Comparison of ENCODE assay signal across 34 cellular contexts in the genomic region with DNA sequence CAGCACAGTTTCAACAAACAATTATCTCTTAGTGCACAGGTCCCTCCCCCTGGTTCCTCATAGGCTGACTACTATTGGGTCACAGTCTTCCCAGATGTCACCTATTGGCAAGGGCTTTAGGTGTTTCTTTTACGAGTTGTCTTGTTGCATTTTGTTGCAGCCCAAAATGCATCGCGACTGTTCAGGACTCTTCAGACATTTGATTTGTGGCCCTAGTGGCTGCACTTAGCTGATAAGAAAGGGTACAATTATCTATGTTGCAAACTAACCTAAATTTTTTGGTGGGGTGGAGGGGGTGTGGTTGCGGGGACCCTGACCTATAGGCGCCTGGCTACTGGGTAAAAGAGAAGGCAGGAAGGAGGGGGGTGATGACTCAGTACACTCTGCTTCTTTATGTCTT.
"Had no signal": no experiment of that assay in that cellular context is flagged by ENCODE, and none has a peak within 500 bp of the region (broad histone marks: within the 10 kb centered on the region; RNA-seq: fewer than 3 reads in every experiment).

No MANE protein-coding gene starts in this region.

- H3K9me3 ChIP-seq: adrenal gland had no signal

- DNase-seq: activated effector memory CD4-positive, alpha-beta T cell treated with anti-CD3 and anti-CD28 coated beads, Interleukin-2, amount 50 U/mL, for 16 hours; activated effector memory CD4-positive, alpha-beta T cell treated with Interleukin-2 at 50 U/mL for 16 hours; activated gamma-delta T cell; activated gamma-delta T cell treated with Interleukin-2 at 50 U/mL for 16 hours; activated naive CD4-positive, alpha-beta T cell; activated naive CD4-positive, alpha-beta T cell treated with anti-CD3 and anti-CD28 coated beads for 36 hours; activated naive CD4-positive, alpha-beta T cell treated with anti-CD3 and anti-CD28 coated beads, Interleukin-2, amount 10 ng/mL, durations not matched to agents 7 days and 5 days; activated naive CD4-positive, alpha-beta T cell treated with anti-CD3 and anti-CD28 coated beads, Interleukin-2, amount 50 U/mL, for 16 hours; activated naive CD4-positive, alpha-beta T cell treated with Interleukin-2 at 50 U/mL for 16 hours; activated naive CD8-positive, alpha-beta T cell treated with anti-CD3 and anti-CD28 coated beads for 36 hours; activated naive CD8-positive, alpha-beta T cell treated with anti-CD3 and anti-CD28 coated beads, Interleukin-2, amount 10 ng/mL, durations not matched to agents 7 days and 5 days; activated naive CD8-positive, alpha-beta T cell treated with anti-CD3 and anti-CD28 coated beads, Interleukin-2, amount 50 U/mL, for 24 hours; activated T-cell treated with anti-CD3 and anti-CD28 coated beads, Interleukin-2, amount 50 U/mL, for 1 hour; activated T-cell treated with anti-CD3 and anti-CD28 coated beads, Interleukin-2, amount 50 U/mL, for 24 hours; activated T-cell treated with anti-CD3 and anti-CD28 coated beads, Interleukin-2, amount 50 U/mL, for 4 hours; activated T-cell treated with anti-CD3 and anti-CD28 coated beads, Interleukin-2, amount 50 U/mL, for 48 hours; activated T-cell treated with anti-CD3 and anti-CD28 coated beads, Interleukin-2, amount 50 U/mL, for 72 hours; adrenal gland; amniotic stem cell; amygdala; anterior cingulate cortex; aorta; body of pancreas; brain microvascular endothelial cell; caudate nucleus; central memory CD4-positive, alpha-beta T cell; cerebellar nuclear complex had no signal

- H3K27ac ChIP-seq: adrenal gland, ascending aorta, body of pancreas, brain microvascular endothelial cell, breast epithelium, cardiac muscle cell had no signal

- H3K4me1 ChIP-seq: adrenal gland, ascending aorta, body of pancreas, breast epithelium had no signal

- FAIRE-seq: astrocyte, bronchial epithelial cell had no signal

- ATAC-seq: activated naive CD4-positive, alpha-beta T cell treated with anti-CD3 and anti-CD28 coated beads, Interleukin-2, amount 50 U/mL, for 72 hours; activated naive CD8-positive, alpha-beta T cell treated with anti-CD3 and anti-CD28 coated beads, Interleukin-2, amount 50 U/mL, for 24 hours; activated T-cell treated with anti-CD3 and anti-CD28 coated beads, Interleukin-2, amount 50 U/mL, for 4 hours; activated T-cell treated with anti-CD3 and anti-CD28 coated beads, Interleukin-2, amount 50 U/mL, for 72 hours; activated T-helper 17 cell treated with anti-CD3 and anti-CD28 coated beads, Interleukin-2, amount 50 U/mL, for 72 hours; body of pancreas had no signal

- H3K4me3 ChIP-seq: adrenal gland, ascending aorta, body of pancreas, breast epithelium, cardiac muscle cell had no signal

- H3K27me3 ChIP-seq: adrenal gland, ascending aorta, body of pancreas, brain microvascular endothelial cell, breast epithelium, cardiac muscle cell had no signal
